Comparison of ENCODE assay signal across 8 cellular contexts in the genomic region with DNA sequence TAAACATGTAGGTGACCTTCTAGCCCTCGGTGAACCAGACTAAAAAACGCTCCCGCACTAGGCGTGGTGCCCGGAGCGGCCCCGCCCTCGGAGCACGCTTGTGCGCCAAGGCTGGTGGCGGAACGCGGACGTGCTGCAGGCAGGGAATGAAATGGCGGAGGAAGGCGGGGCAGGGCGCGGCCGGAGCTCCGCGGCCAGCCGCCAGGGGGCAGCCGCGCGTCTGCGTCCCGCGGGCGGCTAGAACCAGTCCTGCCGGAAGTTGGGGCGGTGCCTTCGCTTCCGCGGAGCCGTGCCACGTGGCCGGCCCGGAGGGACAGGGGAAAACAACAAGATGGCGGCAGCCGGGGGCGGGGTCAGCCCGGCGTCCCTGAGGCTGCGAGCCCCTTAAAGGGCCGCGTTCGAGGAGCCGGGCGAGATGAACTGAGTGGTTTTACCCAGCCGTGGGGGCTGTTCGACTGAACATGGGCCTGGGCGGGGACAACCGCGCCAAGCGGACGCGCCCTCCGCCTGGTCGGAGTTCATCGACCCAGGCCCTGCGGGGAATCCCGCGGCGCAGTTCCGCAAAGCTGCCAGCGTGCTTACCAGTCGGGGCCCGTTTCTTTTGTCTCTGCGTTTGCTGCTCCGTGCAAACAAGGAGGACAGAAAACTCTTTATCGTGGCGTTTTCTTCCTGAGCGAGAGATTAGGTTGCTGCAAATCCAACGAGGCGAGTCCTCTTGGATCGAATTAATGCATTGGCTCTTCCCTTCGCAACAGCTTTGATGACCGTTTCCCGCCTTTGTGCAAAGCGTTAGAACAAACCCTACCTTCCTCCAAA.
DNase-seq lines count a peak whose midpoint lies in the region; ATAC-seq and TF ChIP-seq lines count a peak whose summit lies in the region.

No MANE protein-coding gene starts in this region.

- H3K27me3 Mint-ChIP-seq in CD4-positive, CD25-positive, alpha-beta regulatory T cell, result peaks cover 6% of the 10 kb centered on the region

- peaks cover 26 to 66% (median 36%) of the 10 kb centered on the region in 4 donors for H3K4me1 Mint-ChIP-seq in CD4-positive, CD25-positive, alpha-beta regulatory T cell

- H3K27me3 ChIP-seq in CD4-positive, CD25-positive, alpha-beta regulatory T cell (ENCODE audit: control insufficient read depth, insufficient read depth, low read length), result no peaks in the 10 kb centered on the region
- H3K27me3 ChIP-seq in liver (ENCODE audit: control insufficient read depth in 4 of 4, insufficient read depth in 4 of 4, low read length in 3 of 4), result no peaks in the 10 kb centered on the region

- peak overlapping the region; percentile 92 for H3K4me3 ChIP-seq in CD4-positive, CD25-positive, alpha-beta regulatory T cell (ENCODE audit: low read depth, low read length)
- H3K4me3 ChIP-seq in liver (ENCODE audit: low read depth in 1 of 3, low read length in 3 of 3), result peak overlapping the region; percentile 47 to 63 (median 54)

- no peaks in the 10 kb centered on the region for H3K36me3 ChIP-seq in CD4-positive, CD25-positive, alpha-beta regulatory T cell (ENCODE audit: control insufficient read depth, insufficient read depth, low read length)
- H3K36me3 ChIP-seq in liver (ENCODE audit: control insufficient read depth in 4 of 4, insufficient read depth in 3 of 4, low read depth in 1 of 4, low read length in 3 of 4), result no peaks in the 10 kb centered on the region

- ATAC-seq in CD4-positive, CD25-positive, alpha-beta regulatory T cell (ENCODE audit: low read depth in 2 of 2), result peak; percentile 82 to 87
- peak; percentile 76 for ATAC-seq in GM19372 (IDR thresholded peaks at IDR 0.05; ENCODE audit: low read depth, unreplicated experiment)
- peak; percentile 82 for ATAC-seq in HG03521 (IDR thresholded peaks at IDR 0.05; ENCODE audit: unreplicated experiment)

- H3K27ac Mint-ChIP-seq in CD4-positive, CD25-positive, alpha-beta regulatory T cell, result peak overlapping the region; percentile 92 to 99 (median 99)

- DNase-seq in CD4-positive, CD25-positive, alpha-beta regulatory T cell, result peak; percentile 98 to 99 (median 99)
- DNase-seq in NCI-H526 treated with DMSO at 0.1 percent for 48 hours (lab: John Stamatoyannopoulos, UW), result peak; percentile 93
- peak; percentile 98 for DNase-seq in activated CD4-positive, alpha-beta T cell treated with anti-CD3 and anti-CD28 coated beads, Interleukin-2, amount 50 U/mL, for 1 hour
- peak; percentile 93 for DNase-seq in dedifferentiated amniotic fluid mesenchymal stem cell (ENCODE audit: extremely low spot score)
- peak; percentile 99 for DNase-seq in stimulated activated CD4-positive, alpha-beta T cell treated with anti-CD3 and anti-CD28 coated beads, Interleukin-4, amount 100 ng/mL, for 1 hour

- peak; percentile 98 for TF ChIP-seq CTCF in liver (IDR thresholded peaks at IDR 0.05; ENCODE audit: low read depth, low read length, missing input control)

- peak overlapping the region; percentile 89 to 97 (median 95) for H3K4me3 Mint-ChIP-seq in CD4-positive, CD25-positive, alpha-beta regulatory T cell

- H3K4me1 ChIP-seq in CD4-positive, CD25-positive, alpha-beta regulatory T cell (ENCODE audit: control insufficient read depth, insufficient read depth, low read length, poor library complexity, severe bottlenecking), result peaks cover 61% of the 10 kb centered on the region
- peaks cover 0 to 22% (median 11%) of the 10 kb centered on the region in 4 donors for H3K4me1 ChIP-seq in liver (ENCODE audit: control insufficient read depth in 4 of 4, insufficient read depth in 4 of 4, low read length in 3 of 4)

- under 1% methylated on average over 80 of the region's 80 CpGs for WGBS in liver

- peak overlapping the region; percentile 80 to 99 for H3K9ac ChIP-seq in liver (ENCODE audit: low read depth in 1 of 2, low read length in 2 of 2)

- no peaks in the 10 kb centered on the region for H3K36me3 Mint-ChIP-seq in CD4-positive, CD25-positive, alpha-beta regulatory T cell

- no peaks in the 10 kb centered on the region for H3K9me3 ChIP-seq in CD4-positive, CD25-positive, alpha-beta regulatory T cell (ENCODE audit: control insufficient read depth in 2 of 2, low read length in 2 of 2)
- no peaks in the 10 kb centered on the region for H3K9me3 ChIP-seq in liver (ENCODE audit: control insufficient read depth in 4 of 4, low read length in 3 of 4)

- no peaks in the 10 kb centered on the region for H3K9me3 Mint-ChIP-seq in CD4-positive, CD25-positive, alpha-beta regulatory T cell

- H3K27ac ChIP-seq in CD4-positive, CD25-positive, alpha-beta regulatory T cell (ENCODE audit: insufficient read depth, low read length, poor library complexity, severe bottlenecking), result peak overlapping the region; percentile 99
- H3K27ac ChIP-seq in liver (ENCODE audit: low read depth in 1 of 2, low read length in 2 of 2), result peak overlapping the region; percentile 88 to 100

- peak; percentile 51 to 75 for TF ChIP-seq RAD21 in liver (IDR thresholded peaks at IDR 0.05)

TF ChIP-seq in liver, 16 proteins besides CTCF, POLR2A, EP300 and RAD21:
- TF ChIP-seq EGR1 (IDR thresholded peaks at IDR 0.05; ENCODE audit: low read depth in 2 of 2), result peak in 1 of 2 donors; percentile 65
- TF ChIP-seq, protein P1, sequence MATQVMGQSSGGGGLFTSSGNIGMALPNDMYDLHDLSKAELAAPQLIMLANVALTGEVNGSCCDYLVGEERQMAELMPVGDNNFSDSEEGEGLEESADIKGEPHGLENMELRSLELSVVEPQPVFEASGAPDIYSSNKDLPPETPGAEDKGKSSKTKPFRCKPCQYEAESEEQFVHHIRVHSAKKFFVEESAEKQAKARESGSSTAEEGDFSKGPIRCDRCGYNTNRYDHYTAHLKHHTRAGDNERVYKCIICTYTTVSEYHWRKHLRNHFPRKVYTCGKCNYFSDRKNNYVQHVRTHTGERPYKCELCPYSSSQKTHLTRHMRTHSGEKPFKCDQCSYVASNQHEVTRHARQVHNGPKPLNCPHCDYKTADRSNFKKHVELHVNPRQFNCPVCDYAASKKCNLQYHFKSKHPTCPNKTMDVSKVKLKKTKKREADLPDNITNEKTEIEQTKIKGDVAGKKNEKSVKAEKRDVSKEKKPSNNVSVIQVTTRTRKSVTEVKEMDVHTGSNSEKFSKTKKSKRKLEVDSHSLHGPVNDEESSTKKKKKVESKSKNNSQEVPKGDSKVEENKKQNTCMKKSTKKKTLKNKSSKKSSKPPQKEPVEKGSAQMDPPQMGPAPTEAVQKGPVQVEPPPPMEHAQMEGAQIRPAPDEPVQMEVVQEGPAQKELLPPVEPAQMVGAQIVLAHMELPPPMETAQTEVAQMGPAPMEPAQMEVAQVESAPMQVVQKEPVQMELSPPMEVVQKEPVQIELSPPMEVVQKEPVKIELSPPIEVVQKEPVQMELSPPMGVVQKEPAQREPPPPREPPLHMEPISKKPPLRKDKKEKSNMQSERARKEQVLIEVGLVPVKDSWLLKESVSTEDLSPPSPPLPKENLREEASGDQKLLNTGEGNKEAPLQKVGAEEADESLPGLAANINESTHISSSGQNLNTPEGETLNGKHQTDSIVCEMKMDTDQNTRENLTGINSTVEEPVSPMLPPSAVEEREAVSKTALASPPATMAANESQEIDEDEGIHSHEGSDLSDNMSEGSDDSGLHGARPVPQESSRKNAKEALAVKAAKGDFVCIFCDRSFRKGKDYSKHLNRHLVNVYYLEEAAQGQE (IDR thresholded peaks at IDR 0.05), result no peak
- TF ChIP-seq HNF4G (IDR thresholded peaks at IDR 0.05), result no peak
- TF ChIP-seq FOXA2 (IDR thresholded peaks at IDR 0.05), result peak; percentile 60
- TF ChIP-seq, protein P2, sequence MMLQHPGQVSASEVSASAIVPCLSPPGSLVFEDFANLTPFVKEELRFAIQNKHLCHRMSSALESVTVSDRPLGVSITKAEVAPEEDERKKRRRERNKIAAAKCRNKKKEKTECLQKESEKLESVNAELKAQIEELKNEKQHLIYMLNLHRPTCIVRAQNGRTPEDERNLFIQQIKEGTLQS (IDR thresholded peaks at IDR 0.05), result no peak
- peak; percentile 65 for TF ChIP-seq SP1 (IDR thresholded peaks at IDR 0.05)
- TF ChIP-seq, protein P3, sequence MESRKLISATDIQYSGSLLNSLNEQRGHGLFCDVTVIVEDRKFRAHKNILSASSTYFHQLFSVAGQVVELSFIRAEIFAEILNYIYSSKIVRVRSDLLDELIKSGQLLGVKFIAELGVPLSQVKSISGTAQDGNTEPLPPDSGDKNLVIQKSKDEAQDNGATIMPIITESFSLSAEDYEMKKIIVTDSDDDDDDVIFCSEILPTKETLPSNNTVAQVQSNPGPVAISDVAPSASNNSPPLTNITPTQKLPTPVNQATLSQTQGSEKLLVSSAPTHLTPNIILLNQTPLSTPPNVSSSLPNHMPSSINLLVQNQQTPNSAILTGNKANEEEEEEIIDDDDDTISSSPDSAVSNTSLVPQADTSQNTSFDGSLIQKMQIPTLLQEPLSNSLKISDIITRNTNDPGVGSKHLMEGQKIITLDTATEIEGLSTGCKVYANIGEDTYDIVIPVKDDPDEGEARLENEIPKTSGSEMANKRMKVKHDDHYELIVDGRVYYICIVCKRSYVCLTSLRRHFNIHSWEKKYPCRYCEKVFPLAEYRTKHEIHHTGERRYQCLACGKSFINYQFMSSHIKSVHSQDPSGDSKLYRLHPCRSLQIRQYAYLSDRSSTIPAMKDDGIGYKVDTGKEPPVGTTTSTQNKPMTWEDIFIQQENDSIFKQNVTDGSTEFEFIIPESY (IDR thresholded peaks at IDR 0.05), result no peak
- no peak for TF ChIP-seq NR2F2 (IDR thresholded peaks at IDR 0.05)
- TF ChIP-seq FOXA1 (IDR thresholded peaks at IDR 0.05), result no peak
- TF ChIP-seq YY1 (IDR thresholded peaks at IDR 0.05), result peak; percentile 99
- TF ChIP-seq GABPA (IDR thresholded peaks at IDR 0.05 in 1 of 2, conservative IDR thresholded peaks at IDR 0.05 in 1 of 2), result peak; percentile 47 to 87
- TF ChIP-seq, protein P4, sequence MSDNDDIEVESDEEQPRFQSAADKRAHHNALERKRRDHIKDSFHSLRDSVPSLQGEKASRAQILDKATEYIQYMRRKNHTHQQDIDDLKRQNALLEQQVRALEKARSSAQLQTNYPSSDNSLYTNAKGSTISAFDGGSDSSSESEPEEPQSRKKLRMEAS (IDR thresholded peaks at IDR 0.05), result peak; percentile 30
- peak; percentile 64 for TF ChIP-seq TAF1 (conservative IDR thresholded peaks at IDR 0.05)
- TF ChIP-seq JUND (IDR thresholded peaks at IDR 0.05), result peak in 1 of 2 donors; percentile 35
- peak; percentile 67 to 80 for TF ChIP-seq RXRA (IDR thresholded peaks at IDR 0.05)
- TF ChIP-seq HNF4A (conservative IDR thresholded peaks at IDR 0.05), result peak in 1 of 2 donors; percentile 34
TF ChIP-seq in liver: peak in this region for 10.

Comparison
In these comparisons a context has a peak if more than half of its experiments do, and no peak if none do; other contexts are left out.
1. Peak in every context shown above with its lines: DNase-seq, ATAC-seq, H3K4me3 ChIP-seq and H3K27ac ChIP-seq.